In the genomic region with DNA sequence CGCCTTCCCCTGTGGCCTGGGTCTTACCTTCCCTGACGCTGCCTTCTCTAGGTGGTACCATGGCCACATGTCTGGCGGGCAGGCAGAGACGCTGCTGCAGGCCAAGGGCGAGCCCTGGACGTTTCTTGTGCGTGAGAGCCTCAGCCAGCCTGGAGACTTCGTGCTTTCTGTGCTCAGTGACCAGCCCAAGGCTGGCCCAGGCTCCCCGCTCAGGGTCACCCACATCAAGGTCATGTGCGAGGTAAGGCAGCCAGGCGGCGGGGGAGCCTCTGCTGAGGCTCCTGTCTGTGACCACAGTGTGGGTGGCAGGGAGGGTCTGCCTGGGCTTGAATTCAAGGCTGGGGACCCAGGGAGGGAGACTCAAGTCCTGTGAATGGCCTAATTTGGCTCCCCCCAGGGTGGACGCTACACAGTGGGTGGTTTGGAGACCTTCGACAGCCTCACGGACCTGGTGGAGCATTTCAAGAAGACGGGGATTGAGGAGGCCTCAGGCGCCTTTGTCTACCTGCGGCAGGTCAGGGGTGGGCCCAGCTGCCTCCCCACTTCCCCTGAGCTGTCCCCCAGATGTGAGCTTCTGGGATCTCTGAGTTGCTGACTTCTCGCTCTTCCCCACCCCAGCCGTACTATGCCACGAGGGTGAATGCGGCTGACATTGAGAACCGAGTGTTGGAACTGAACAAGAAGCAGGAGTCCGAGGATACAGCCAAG, we compare ENCODE assay signal across 14 cellular contexts. TPM values are rescaled to one million over a fixed set of nuclear protein-coding genes. Genes with fewer than 3 reads are reported as not detected.
DNase-seq lines count a peak whose midpoint lies in the region; ATAC-seq and TF ChIP-seq lines count a peak whose summit lies in the region.
"Had no signal": no experiment of that assay in that cellular context is flagged by ENCODE, and none has a peak within 500 bp of the region (broad histone marks: within the 10 kb centered on the region; RNA-seq: fewer than 3 reads in every experiment).

No MANE protein-coding gene starts in this region.

- POLR2A ChIA-PET in CD4-positive, alpha-beta memory T cell (lab: Charles Lee; ENCODE audit: partially characterized antibody): interaction anchor here (1.3 to 22.1 kb wide), 4 partner anchors 5 to 104 kb away, joined by 4 to 1807 read pairs (median 907); a partner anchor contains a TSS

- no peaks in the 10 kb centered on the region for H3K9me3 ChIP-seq in CD4-positive, alpha-beta memory T cell (ENCODE audit: control insufficient read depth in 1 of 2, low read length in 2 of 2)
- H3K9me3 ChIP-seq in trophoblast cell (ENCODE audit: insufficient read depth, low read depth, low read length): no peaks in the 10 kb centered on the region

- CTCF ChIA-PET in CD4-positive, alpha-beta memory T cell (lab: Charles Lee; ENCODE audit: partially characterized antibody): interaction anchor here (1.1 to 13.5 kb wide), 5 partner anchors 9 to 31 kb away, joined by 3 to 774 read pairs (median 5); a partner anchor contains a TSS

- H2AFZ ChIP-seq in trophoblast cell (ENCODE audit: insufficient read depth, low read length, poor library complexity): no peak overlapping the region

- no peaks in the 10 kb centered on the region for H3K27me3 ChIP-seq in CD4-positive, alpha-beta memory T cell (ENCODE audit: insufficient read depth, low read length)
- H3K27me3 ChIP-seq in trophoblast cell (ENCODE audit: insufficient read depth, low read length): no peaks in the 10 kb centered on the region

- no peak overlapping the region for H3K18ac ChIP-seq in trophoblast cell (ENCODE audit: low read length)

- no peak overlapping the region for H3K9ac ChIP-seq in trophoblast cell (ENCODE audit: low read length)

- no peak overlapping the region for H3K4ac ChIP-seq in trophoblast cell (ENCODE audit: low read depth, low read length)

- no peak overlapping the region for H2BK120ac ChIP-seq in trophoblast cell (ENCODE audit: insufficient read depth, low read length, poor library complexity)

- peak in 1 of 5 donors; percentile 35 for DNase-seq in CD4-positive, alpha-beta memory T cell
- DNase-seq in activated naive CD8-positive, alpha-beta T cell treated with anti-CD3 and anti-CD28 coated beads for 36 hours: no peak
- DNase-seq in trophoblast cell: no peak
- DNase-seq in NCI-H524 treated with DMSO at 0.1 percent for 48 hours (lab: John Stamatoyannopoulos, UW): no peak
- DNase-seq in NOMO-1 (lab: John Stamatoyannopoulos, UW; ENCODE audit: unreplicated experiment in 2 of 2): no peak
- DNase-seq in HUDEP-2 (lab: John Stamatoyannopoulos, UW; ENCODE audit: unreplicated experiment in 76 of 76): no peak
- DNase-seq: NCI-H1417, NCI-H774 had no signal

- H3K27ac ChIP-seq in CD4-positive, alpha-beta memory T cell (ENCODE audit: low read depth, low read length): peak overlapping the region; percentile 96
- H3K27ac ChIP-seq in trophoblast cell (ENCODE audit: low read depth, low read length): no peak overlapping the region

- no peaks in the 10 kb centered on the region for H3K79me1 ChIP-seq in trophoblast cell (ENCODE audit: low read length)

- peaks cover 60 to 97% (median 65%) of the 10 kb centered on the region in 4 donors for H3K4me1 Mint-ChIP-seq in CD4-positive, alpha-beta memory T cell
- peaks cover 65% of the 10 kb centered on the region for H3K4me1 Mint-ChIP-seq in activated naive CD8-positive, alpha-beta T cell treated with anti-CD3 and anti-CD28 coated beads for 36 hours

- TF ChIP-seq POLR2A in GM19099 (IDR thresholded peaks at IDR 0.05; ENCODE audit: extremely low read depth, insufficient read length, low read depth): peak; percentile 19

- H4K91ac ChIP-seq in trophoblast cell (ENCODE audit: low read depth, low read length): no peak overlapping the region

- no peak for ATAC-seq in HG03139 (IDR thresholded peaks at IDR 0.05; ENCODE audit: unreplicated experiment)

- H3K23ac ChIP-seq in trophoblast cell (ENCODE audit: low read length): no peak overlapping the region

- H3K4me2 ChIP-seq in trophoblast cell (ENCODE audit: low read length): no peak overlapping the region

- no peak overlapping the region for H4K8ac ChIP-seq in trophoblast cell (ENCODE audit: low read depth, low read length)

- H4K12ac ChIP-seq in trophoblast cell (ENCODE audit: low read depth, low read length): no peak overlapping the region

- peaks cover 0 to 2% (median 0%) of the 10 kb centered on the region in 8 donors for H3K9me3 Mint-ChIP-seq in CD4-positive, alpha-beta memory T cell
- H3K9me3 Mint-ChIP-seq in activated naive CD8-positive, alpha-beta T cell treated with anti-CD3 and anti-CD28 coated beads for 36 hours: no peaks in the 10 kb centered on the region

- H3K36me3 Mint-ChIP-seq in CD4-positive, alpha-beta memory T cell: peaks cover 38 to 75% of the 10 kb centered on the region in 2 donors
- peaks cover 83% of the 10 kb centered on the region for H3K36me3 Mint-ChIP-seq in activated naive CD8-positive, alpha-beta T cell treated with anti-CD3 and anti-CD28 coated beads for 36 hours

- peaks cover 35% of the 10 kb centered on the region for H3K36me3 ChIP-seq in CD4-positive, alpha-beta memory T cell (ENCODE audit: insufficient read depth, low read length)
- H3K36me3 ChIP-seq in trophoblast cell (ENCODE audit: control insufficient read depth in 1 of 2, insufficient read depth in 2 of 2, low read length in 2 of 2): peaks cover 9 to 11% of the 10 kb centered on the region in 2 experiments

- H3K79me2 ChIP-seq in trophoblast cell (ENCODE audit: control insufficient read depth, insufficient read depth, low read length, poor library complexity): no peaks in the 10 kb centered on the region

- no peak overlapping the region for H2BK5ac ChIP-seq in trophoblast cell (ENCODE audit: low read depth, low read length, poor library complexity)

- intact Hi-C loops in CD4-positive, alpha-beta memory T cell (cut with micrococcal nuclease): no loop called here

- H3K14ac ChIP-seq in trophoblast cell (ENCODE audit: low read length): no peak overlapping the region

- peak overlapping the region; percentile 94 to 100 (median 98) for H3K4me3 Mint-ChIP-seq in CD4-positive, alpha-beta memory T cell
- peak overlapping the region; percentile 100 for H3K4me3 Mint-ChIP-seq in activated naive CD8-positive, alpha-beta T cell treated with anti-CD3 and anti-CD28 coated beads for 36 hours

- no peak overlapping the region for H2BK12ac ChIP-seq in trophoblast cell (ENCODE audit: low read length)

- H3K4me3 ChIP-seq in CD4-positive, alpha-beta memory T cell (ENCODE audit: low read length in 2 of 2): peak overlapping the region in 1 of 2 donors; percentile 82
- peak overlapping the region; percentile 42 for H3K4me3 ChIP-seq in trophoblast cell (ENCODE audit: low read depth, low read length)

- WGBS in trophoblast cell (ENCODE audit: extremely low coverage, insufficient coverage, insufficient read length): no CpG with 5 or more reads among the region's 24 CpGs

- peak overlapping the region; percentile 89 to 98 (median 96) for H3K27ac Mint-ChIP-seq in CD4-positive, alpha-beta memory T cell
- H3K27ac Mint-ChIP-seq in activated naive CD8-positive, alpha-beta T cell treated with anti-CD3 and anti-CD28 coated beads for 36 hours: peak overlapping the region; percentile 93

- no peak overlapping the region for H2AK5ac ChIP-seq in trophoblast cell (ENCODE audit: low read length)

- peaks cover 81% of the 10 kb centered on the region for H3K4me1 ChIP-seq in CD4-positive, alpha-beta memory T cell (ENCODE audit: insufficient read depth, low read length)
- peaks cover 5 to 10% of the 10 kb centered on the region in 2 experiments for H3K4me1 ChIP-seq in trophoblast cell (ENCODE audit: control insufficient read depth in 1 of 2, insufficient read depth in 2 of 2, low read length in 2 of 2)

- H3K27me3 Mint-ChIP-seq in CD4-positive, alpha-beta memory T cell: peaks cover 0 to 3% of the 10 kb centered on the region in 2 donors
- H3K27me3 Mint-ChIP-seq in activated naive CD8-positive, alpha-beta T cell treated with anti-CD3 and anti-CD28 coated beads for 36 hours: peaks cover 4% of the 10 kb centered on the region

RNA-seq across cellular contexts. Expression of a gene that starts 3.8 kb away (rescaled TPM):
- total RNA-seq in CD4-positive, alpha-beta memory T cell: 100 to 1,000 TPM; 189 to 199 TPM
- polyA plus RNA-seq in CD4-positive, alpha-beta memory T cell: 100 to 1,000 TPM; 126 to 325 TPM
- 100 to 1,000 TPM; 457 to 467 TPM for total RNA-seq in activated naive CD8-positive, alpha-beta T cell treated with anti-CD3 and anti-CD28 coated beads for 36 hours
- 19.7 and 21.5 TPM in 2 replicates for polyA plus RNA-seq in trophoblast cell (2013)
- total RNA-seq: fibroblast of villous mesenchyme had no signal

RNA-seq across cellular contexts. Expression of a gene that starts 11.1 kb away (rescaled TPM):
- 100 to 1,000 TPM; 423 to 425 TPM for total RNA-seq in CD4-positive, alpha-beta memory T cell
- polyA plus RNA-seq in CD4-positive, alpha-beta memory T cell: 100 to 1,000 TPM; 155 to 244 TPM
- 100 to 1,000 TPM; 203 to 208 TPM for total RNA-seq in activated naive CD8-positive, alpha-beta T cell treated with anti-CD3 and anti-CD28 coated beads for 36 hours
- polyA plus RNA-seq in trophoblast cell (2013): 141 and 142 TPM in 2 replicates

RNA-seq across cellular contexts. Expression of a gene that starts 11.3 kb away (rescaled TPM):
- not detected for total RNA-seq in CD4-positive, alpha-beta memory T cell
- not detected for polyA plus RNA-seq in CD4-positive, alpha-beta memory T cell
- not detected for total RNA-seq in activated naive CD8-positive, alpha-beta T cell treated with anti-CD3 and anti-CD28 coated beads for 36 hours
- not detected in 2 replicates for polyA plus RNA-seq in trophoblast cell (2013)
- total RNA-seq: cerebellum, fibroblast of villous mesenchyme, HT-29, osteocyte had no signal

RNA-seq across cellular contexts. Expression of a gene that starts 15.6 kb away (rescaled TPM):
- 100 to 1,000 TPM; 142 to 148 TPM for total RNA-seq in CD4-positive, alpha-beta memory T cell
- 100 to 1,000 TPM; 102 to 114 TPM for polyA plus RNA-seq in CD4-positive, alpha-beta memory T cell
- total RNA-seq in activated naive CD8-positive, alpha-beta T cell treated with anti-CD3 and anti-CD28 coated beads for 36 hours: 100 to 1,000 TPM; 556 to 557 TPM
- polyA plus RNA-seq in trophoblast cell (2013): 259 and 271 TPM in 2 replicates

RNA-seq across cellular contexts. Expression of a gene that starts 15.8 kb away (rescaled TPM):
- 10 to 100 TPM; 68.6 to 70.8 TPM for total RNA-seq in CD4-positive, alpha-beta memory T cell
- 10 to 100 TPM; 68.8 to 69.8 TPM for polyA plus RNA-seq in CD4-positive, alpha-beta memory T cell
- total RNA-seq in activated naive CD8-positive, alpha-beta T cell treated with anti-CD3 and anti-CD28 coated beads for 36 hours: 100 to 1,000 TPM; 130 to 140 TPM
- polyA plus RNA-seq in trophoblast cell (2013): 38.4 and 42.9 TPM in 2 replicates
